1 cellular context compared by ENCODE assay signal in genomic region chr1:8870118-8870517, GRCh38.
TF ChIP-seq lines count a peak whose summit lies in the region.

No MANE protein-coding gene starts in this region.

TF ChIP-seq in HepG2, 621 proteins besides CTCF, POLR2A, EP300 and RAD21:
- TF ChIP-seq PAF1 (CRISPR knock-in tag; IDR thresholded peaks at IDR 0.05) (peak; percentile 29; the same call in 1 of the 2 replicates), CREM (IDR thresholded peaks at IDR 0.05) (no peak), CREM (CRISPR knock-in tag; IDR thresholded peaks at IDR 0.05) (no peak), ZFP41 (CRISPR knock-in tag; IDR thresholded peaks at IDR 0.05; ENCODE audit: borderline replicate concordance) (no peak), ARID3A (IDR thresholded peaks at IDR 0.05; ENCODE audit: low read depth, low read length) (no peak), ELF4 (CRISPR knock-in tag; IDR thresholded peaks at IDR 0.05; ENCODE audit: borderline replicate concordance) (no peak), BCLAF1 (IDR thresholded peaks at IDR 0.05) (no peak), HNF1A (IDR thresholded peaks at IDR 0.05; ENCODE audit: low read depth) (no peak), HNF1A (CRISPR knock-in tag; IDR thresholded peaks at IDR 0.05; ENCODE audit: borderline replicate concordance) (no peak), KLF12 (CRISPR knock-in tag; IDR thresholded peaks at IDR 0.05; ENCODE audit: borderline replicate concordance) (no peak), ZNF616 (CRISPR knock-in tag; IDR thresholded peaks at IDR 0.05; ENCODE audit: low read depth) (no peak), MAFK (conservative IDR thresholded peaks at IDR 0.05 in 1 of 2, IDR thresholded peaks at IDR 0.05 in 1 of 2; ENCODE audit: low read length in 2 of 2) (no peak), ZNF574 (CRISPR knock-in tag; IDR thresholded peaks at IDR 0.05) (0 out of 2 replicates have a peak, but pooled peaks have one; percentile 4)
